17 cellular contexts compared by ENCODE assay signal in genomic region chr2:40131061-40131704, GRCh38.
"Had no signal": no experiment of that assay in that cellular context is flagged by ENCODE, and none has a peak within 500 bp of the region (broad histone marks: within the 10 kb centered on the region; RNA-seq: fewer than 3 reads in every experiment).

No MANE protein-coding gene starts in this region.

- H3K4me3 ChIP-seq: spleen had no signal

- DNase-seq: activated CD8-positive, alpha-beta memory T cell treated with anti-CD3 and anti-CD28 coated beads for 24 hours; activated CD8-positive, alpha-beta memory T cell treated with anti-CD3 and anti-CD28 coated beads, Interleukin-2, amount 50 U/mL, for 4 hours; activated T-cell treated with anti-CD3 and anti-CD28 coated beads, Interleukin-2, amount 50 U/mL, for 24 hours; aorta; effector memory CD4-positive, alpha-beta T cell; foreskin melanocyte; hippocampal formation; kidney glomerular epithelial cell; spleen; stimulated activated CD4-positive, alpha-beta T cell treated with anti-CD3 and anti-CD28 coated beads, Interleukin-4, amount 100 ng/mL, for 24 hours; stimulated activated naive CD4-positive, alpha-beta T cell treated with Interleukin-2 at 50 U/mL for 16 hours; T-helper 9 cell had no signal

- H3K9me3 ChIP-seq: spleen had no signal

- H3K36me3 ChIP-seq: spleen had no signal

- H3K9ac ChIP-seq: parathyroid adenoma had no signal

- H3K4me1 ChIP-seq: parathyroid adenoma, spleen had no signal

- H3K27me3 ChIP-seq: spleen had no signal

- H2AFZ ChIP-seq: parathyroid adenoma had no signal

- FAIRE-seq: colon had no signal

- ATAC-seq: activated naive CD4-positive, alpha-beta T cell treated with anti-CD3 and anti-CD28 coated beads, Interleukin-2, amount 50 U/mL, for 72 hours; activated T-helper 17 cell treated with anti-CD3 and anti-CD28 coated beads, Interleukin-2, amount 50 U/mL, for 72 hours; esophagus mucosa had no signal

- H3K79me2 ChIP-seq: parathyroid adenoma had no signal

- H3K27ac ChIP-seq: parathyroid adenoma, spleen had no signal
